14 cellular contexts compared by ENCODE assay signal in the genomic region with DNA sequence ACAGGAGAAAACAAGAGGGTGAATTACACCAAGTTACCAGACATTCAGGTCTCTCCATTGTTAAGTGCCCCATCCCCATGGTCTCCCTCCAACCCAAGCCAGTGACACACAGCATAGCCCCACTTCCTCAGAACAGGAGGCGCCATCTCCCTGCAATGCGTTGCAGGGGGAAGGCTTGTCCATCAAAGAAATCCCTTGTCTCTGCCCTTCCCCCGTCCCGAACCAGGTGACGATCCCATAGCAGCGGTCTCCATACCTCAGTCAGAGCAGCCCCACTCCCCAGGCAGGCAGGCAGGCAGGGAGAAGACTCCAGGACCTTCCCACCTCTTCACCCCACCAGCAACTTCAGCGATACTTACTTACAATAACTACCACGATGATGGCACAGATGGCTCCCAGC. TPM values are rescaled to one million over a fixed set of nuclear protein-coding genes. Genes with fewer than 3 reads are reported as not detected.
DNase-seq lines count a peak whose midpoint lies in the region; ATAC-seq and TF ChIP-seq lines count a peak whose summit lies in the region.
"Had no signal": no experiment of that assay in that cellular context is flagged by ENCODE, and none has a peak within 500 bp of the region (broad histone marks: within the 10 kb centered on the region; RNA-seq: fewer than 3 reads in every experiment).

No MANE protein-coding gene starts in this region.

- intact Hi-C loops in dendritic cell treated with granulocyte-macrophage colony-stimulating factor and Interleukin-4, amounts not matched to agents 40 ng/mL and 50 ng/mL, for 4 days (cut with micrococcal nuclease), result loop anchor here (5.0 kb wide), 1 partner anchor 127 kb away; no protein-coding TSS in a partner anchor
- intact Hi-C loops in sigmoid colon (cut with DNase I), result no loop called here
- intact Hi-C loops in A673 (cut with micrococcal nuclease; ENCODE audit: unreplicated experiment), result loop anchor here (5.0 kb wide), 1 partner anchor 142 kb away; no protein-coding TSS in a partner anchor

- peaks cover 85% of the 10 kb centered on the region for H3K4me1 ChIP-seq in CD8-positive, alpha-beta memory T cell (ENCODE audit: insufficient read depth, low read length)
- peaks cover 0 to 35% (median 25%) of the 10 kb centered on the region in 4 donors for H3K4me1 ChIP-seq in sigmoid colon
- H3K4me1 ChIP-seq in A673 (ENCODE audit: insufficient read depth, low read length, poor library complexity, severe bottlenecking), result peaks cover 6% of the 10 kb centered on the region
- H3K4me1 ChIP-seq: HAP-1 had no signal

- no peak for TF ChIP-seq EP300 in sigmoid colon (IDR thresholded peaks at IDR 0.05)

- peak overlapping the region; percentile 79 for H3K27ac ChIP-seq in CD8-positive, alpha-beta memory T cell (ENCODE audit: low read depth, low read length)
- H3K27ac ChIP-seq in KOPT-K1 (ENCODE audit: low read depth, low read length, poor library complexity, severe bottlenecking) (peak overlapping the region; percentile 95), sigmoid colon (peak overlapping the region in 3 of 4 donors; percentile 25 to 49 (median 36)), A673 (ENCODE audit: low read depth, low read length, poor library complexity, severe bottlenecking) (no peak overlapping the region)
- H3K27ac ChIP-seq: PC-9, right atrium auricular region had no signal

- ATAC-seq in GM21825 (IDR thresholded peaks at IDR 0.05; ENCODE audit: unreplicated experiment), result no peak
- ATAC-seq: activated CD4-positive, CD25-positive, alpha-beta regulatory T cell treated with anti-CD3 and anti-CD28 coated beads, Interleukin-2, amount 50 U/mL, for 24 hours had no signal

- H3K36me3 Mint-ChIP-seq in CD8-positive, alpha-beta memory T cell, result peaks cover 20 to 88% (median 37%) of the 10 kb centered on the region in 3 donors
- peaks cover 78% of the 10 kb centered on the region for H3K36me3 Mint-ChIP-seq in dendritic cell treated with granulocyte-macrophage colony-stimulating factor and Interleukin-4, amounts not matched to agents 40 ng/mL and 50 ng/mL, for 4 days (ENCODE audit: low read depth)

- no peak for TF ChIP-seq CTCF in sigmoid colon (IDR thresholded peaks at IDR 0.05)
- TF ChIP-seq CTCF in A673 (conservative IDR thresholded peaks at IDR 0.05; ENCODE audit: low read depth, low read length), result no peak

- no peak for DNase-seq in CD8-positive, alpha-beta memory T cell
- DNase-seq in sigmoid colon (no peak), occipital lobe (lab: John Stamatoyannopoulos, UW) (no peak), A673 (ENCODE audit: low spot score) (no peak)
- DNase-seq: KBM-7, NCI-H146, PC-9 had no signal

- peak overlapping the region in 6 of 7 donors; percentile 30 to 87 (median 70) for H3K4me3 Mint-ChIP-seq in CD8-positive, alpha-beta memory T cell
- no peak overlapping the region for H3K4me3 Mint-ChIP-seq in dendritic cell treated with granulocyte-macrophage colony-stimulating factor and Interleukin-4, amounts not matched to agents 40 ng/mL and 50 ng/mL, for 4 days

- POLR2A ChIA-PET in CD8-positive, alpha-beta memory T cell (lab: Charles Lee), result interaction anchor here (0.8 to 8.3 kb wide), 6 partner anchors 15 to 130 kb away, joined by 3 to 109 read pairs (median 6); a partner anchor contains a TSS
- POLR2A ChIA-PET in A673 (lab: Charles Lee; ENCODE audit: low non-redundant PET), result no interaction called here

- H3K4me3 ChIP-seq in CD8-positive, alpha-beta memory T cell (ENCODE audit: low read length), result peak overlapping the region; percentile 17
- H3K4me3 ChIP-seq in sigmoid colon (no peak overlapping the region), A673 (ENCODE audit: low read depth, low read length, poor library complexity, severe bottlenecking) (no peak overlapping the region)
- H3K4me3 ChIP-seq: HAP-1, PC-9, right atrium auricular region had no signal

- WGBS in sigmoid colon, 2 donors, result 89 to 91% methylated on average over 8 of the region's 8 CpGs

- H3K27ac Mint-ChIP-seq in CD8-positive, alpha-beta memory T cell, result peak overlapping the region; percentile 94 to 99 (median 99)
- H3K27ac Mint-ChIP-seq in dendritic cell treated with granulocyte-macrophage colony-stimulating factor and Interleukin-4, amounts not matched to agents 40 ng/mL and 50 ng/mL, for 4 days, result peak overlapping the region; percentile 27

- H3K4me1 Mint-ChIP-seq in CD8-positive, alpha-beta memory T cell, result peaks cover 85 to 94% (median 88%) of the 10 kb centered on the region in 3 donors
- H3K4me1 Mint-ChIP-seq in dendritic cell treated with granulocyte-macrophage colony-stimulating factor and Interleukin-4, amounts not matched to agents 40 ng/mL and 50 ng/mL, for 4 days (ENCODE audit: low read depth), result peaks cover 95% of the 10 kb centered on the region

- CTCF ChIA-PET in CD8-positive, alpha-beta memory T cell (lab: Charles Lee), result interaction anchor here (1.3 to 10.1 kb wide), 17 partner anchors 16 to 137 kb away, joined by 4 to 179 read pairs (median 13); a partner anchor contains a TSS
- CTCF ChIA-PET in A673 (lab: Charles Lee), result interaction anchor here (1.0 to 1.8 kb wide), 4 partner anchors 13 to 138 kb away, joined by 3 to 15 read pairs (median 6); a partner anchor contains a TSS

- peaks cover 37% of the 10 kb centered on the region for H3K36me3 ChIP-seq in CD8-positive, alpha-beta memory T cell (ENCODE audit: insufficient read depth, low read length)
- peaks cover 84% of the 10 kb centered on the region for H3K36me3 ChIP-seq in KOPT-K1 (ENCODE audit: insufficient read depth, low read length)
- peaks cover 34 to 68% (median 43%) of the 10 kb centered on the region in 4 donors for H3K36me3 ChIP-seq in sigmoid colon
- H3K36me3 ChIP-seq in A673 (ENCODE audit: insufficient read depth, low read length, poor library complexity, severe bottlenecking), result peaks cover 41% of the 10 kb centered on the region

- H3K9me3 ChIP-seq in CD8-positive, alpha-beta memory T cell (ENCODE audit: low read length), result no peaks in the 10 kb centered on the region
- H3K9me3 ChIP-seq in KOPT-K1 (ENCODE audit: insufficient read depth, low read length, poor library complexity, severe bottlenecking), result no peaks in the 10 kb centered on the region
- no peaks in the 10 kb centered on the region for H3K9me3 ChIP-seq in sigmoid colon
- no peaks in the 10 kb centered on the region for H3K9me3 ChIP-seq in A673 (ENCODE audit: low read depth, low read length, poor library complexity, severe bottlenecking)
- H3K9me3 ChIP-seq: HAP-1, right atrium auricular region had no signal

- TF ChIP-seq POLR2A in sigmoid colon (IDR thresholded peaks at IDR 0.05), result no peak

- no peaks in the 10 kb centered on the region for H3K27me3 ChIP-seq in CD8-positive, alpha-beta memory T cell (ENCODE audit: insufficient read depth, low read length, poor library complexity, severe bottlenecking)
- H3K27me3 ChIP-seq in sigmoid colon (no peaks in the 10 kb centered on the region), A673 (replicated peaks; ENCODE audit: insufficient read depth, low read depth, low read length, poor library complexity) (no peaks in the 10 kb centered on the region)
- H3K27me3 ChIP-seq: right atrium auricular region had no signal

- no TSS peak for BruUV-seq in A673 (replicated peaks; lab: Mats Ljungman, UMichigan)

- no peaks in the 10 kb centered on the region for H3K9me3 Mint-ChIP-seq in CD8-positive, alpha-beta memory T cell
- no peaks in the 10 kb centered on the region for H3K9me3 Mint-ChIP-seq in dendritic cell treated with granulocyte-macrophage colony-stimulating factor and Interleukin-4, amounts not matched to agents 40 ng/mL and 50 ng/mL, for 4 days

- no peaks in the 10 kb centered on the region for H3K27me3 Mint-ChIP-seq in CD8-positive, alpha-beta memory T cell
- H3K27me3 Mint-ChIP-seq in dendritic cell treated with granulocyte-macrophage colony-stimulating factor and Interleukin-4, amounts not matched to agents 40 ng/mL and 50 ng/mL, for 4 days, result no peaks in the 10 kb centered on the region

RNA-seq across cellular contexts. Expression of a gene that starts 5.9 kb away (rescaled TPM):
- 10 to 100 TPM; 26.7 to 29.6 TPM for total RNA-seq in CD8-positive, alpha-beta memory T cell
- polyA plus RNA-seq in CD8-positive, alpha-beta memory T cell, result 10.0 TPM
- total RNA-seq in sigmoid colon, result 10 to 100 TPM; 11.5 to 44.0 (median 17.2) TPM
- polyA plus RNA-seq in sigmoid colon, result 10 to 100 TPM in 1 of 3 donors, 1 to 10 TPM in 2; 2.3 to 12.8 (median 3.0) TPM
- 6.4 TPM for total RNA-seq in occipital lobe
- 10.0 and 10.9 TPM in 2 replicates for total RNA-seq in A673 (2021)

RNA-seq across cellular contexts. Expression of a gene that starts 12.7 kb away (rescaled TPM):
- total RNA-seq in CD8-positive, alpha-beta memory T cell, result 10 to 100 TPM; 29.1 to 32.0 TPM
- polyA plus RNA-seq in CD8-positive, alpha-beta memory T cell, result 131 TPM
- total RNA-seq in sigmoid colon, result 10 to 100 TPM; 20.2 to 27.5 (median 26.9) TPM
- polyA plus RNA-seq in sigmoid colon, result 10 to 100 TPM; 14.4 to 36.0 (median 17.1) TPM
- total RNA-seq in occipital lobe, result 0.78 TPM
- total RNA-seq in A673 (2021), result 6.9 and 7.4 TPM in 2 replicates

RNA-seq across cellular contexts. Expression of a gene that starts 19.8 kb away (rescaled TPM):
- total RNA-seq in CD8-positive, alpha-beta memory T cell, result 100 to 1,000 TPM; 110 to 111 TPM
- polyA plus RNA-seq in CD8-positive, alpha-beta memory T cell, result 470 TPM
- total RNA-seq in sigmoid colon, result under 1 TPM in 1 of 4 donors, not detected in 3; 0.81 TPM
- 10 to 100 TPM in 1 of 3 donors, 1 to 10 TPM in 1, under 1 TPM in 1; 0.60 to 29.0 (median 2.3) TPM for polyA plus RNA-seq in sigmoid colon
- 0.94 TPM for total RNA-seq in occipital lobe
- not detected in 2 replicates for total RNA-seq in A673 (2021)
- total RNA-seq: chondrocyte, PC-9 had no signal

RNA-seq across cellular contexts. Expression of a gene that starts 28.5 kb away (rescaled TPM):
- 100 to 1,000 TPM; 317 to 327 TPM for total RNA-seq in CD8-positive, alpha-beta memory T cell
- polyA plus RNA-seq in CD8-positive, alpha-beta memory T cell, result 222 TPM
- total RNA-seq in sigmoid colon (100 to 1,000 TPM in 2 of 4 donors, 10 to 100 TPM in 2; 52.9 to 113 (median 92.1) TPM), occipital lobe (36.5 TPM), A673 (2021) (378 and 401 TPM in 2 replicates)
- 100 to 1,000 TPM; 119 to 142 (median 135) TPM for polyA plus RNA-seq in sigmoid colon

RNA-seq across cellular contexts. Expression of a gene that starts 29.4 kb away (rescaled TPM):
- total RNA-seq in CD8-positive, alpha-beta memory T cell, result 10 to 100 TPM; 96.5 to 97.5 TPM
- polyA plus RNA-seq in CD8-positive, alpha-beta memory T cell, result 29.8 TPM
- 10 to 100 TPM; 11.8 to 89.5 (median 12.6) TPM for total RNA-seq in sigmoid colon
- polyA plus RNA-seq in sigmoid colon, result 10 to 100 TPM in 2 of 3 donors, 1 to 10 TPM in 1; 9.0 to 35.8 (median 13.6) TPM
- 9.0 TPM for total RNA-seq in occipital lobe
- total RNA-seq in A673 (2021), result 125 and 128 TPM in 2 replicates

Comparison
In these comparisons a context has a peak if more than half of its experiments do, and no peak if none do; other contexts are left out.
1. RNA of a gene that starts 19.8 kb away (total RNA-seq): 110 to 111 TPM in CD8-positive, alpha-beta memory T cell; 0.94 TPM in occipital lobe (single experiment), 0.81 TPM in sigmoid colon and not detected in A673; every median in the first group is over 10 times any median in the second.